Comparison of ENCODE assay signal across 1 cellular context in the genomic region with DNA sequence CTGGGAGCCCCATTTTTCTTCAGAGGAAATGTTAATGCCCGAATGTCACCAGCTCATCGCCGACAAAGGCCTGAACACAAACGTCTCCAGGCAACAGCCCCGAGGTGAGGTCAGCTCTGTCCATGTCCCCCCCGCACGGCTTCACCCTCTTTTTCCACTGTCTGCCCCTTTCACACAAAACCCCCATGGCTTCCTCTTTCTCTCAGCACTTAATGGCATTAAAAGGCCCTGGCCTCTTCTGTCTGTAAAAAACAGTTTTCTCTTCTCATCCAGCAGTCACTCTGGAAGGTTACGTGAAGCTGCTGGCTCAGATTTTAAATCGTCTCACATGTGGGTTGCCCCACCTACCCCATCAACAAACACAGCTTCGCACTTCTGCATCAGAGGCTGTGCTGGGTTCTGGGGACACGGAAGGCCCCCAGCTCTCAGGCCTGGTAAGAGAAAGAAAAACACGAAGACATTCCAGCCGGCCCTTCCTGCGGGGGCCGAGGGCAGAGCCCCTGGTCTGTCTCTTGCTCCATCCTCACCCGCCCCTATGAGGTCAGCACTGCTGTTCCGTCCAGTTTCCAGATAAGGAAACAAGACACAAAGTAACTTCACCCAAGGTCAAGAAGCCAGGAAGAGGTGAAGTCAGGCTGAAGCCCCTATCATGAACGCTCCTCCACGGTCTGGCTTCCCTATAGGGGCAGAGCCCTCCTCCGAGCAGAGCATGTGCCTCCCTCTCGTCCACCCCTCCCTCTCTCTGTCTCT.
TF ChIP-seq lines count a peak whose summit lies in the region.

No MANE protein-coding gene starts in this region.

TF ChIP-seq in HEK293T, 16 proteins besides CTCF, POLR2A, EP300 and RAD21 (continued from another document):
- no peak for TF ChIP-seq ARNT (IDR thresholded peaks at IDR 0.05)
